26 cellular contexts compared by ENCODE assay signal in genomic region chr10:103998803-103999202, GRCh38. TPM values are rescaled to one million over a fixed set of nuclear protein-coding genes. Genes with fewer than 3 reads are reported as not detected.
DNase-seq lines count a peak whose midpoint lies in the region; ATAC-seq, FAIRE-seq and TF ChIP-seq lines count a peak whose summit lies in the region.
"Had no signal": no experiment of that assay in that cellular context is flagged by ENCODE, and none has a peak within 500 bp of the region (broad histone marks: within the 10 kb centered on the region; RNA-seq: fewer than 3 reads in every experiment).

No MANE protein-coding gene starts in this region.

- H3K79me2 ChIP-seq in HepG2 (ENCODE audit: insufficient read depth, low read length) (no peaks in the 10 kb centered on the region), K562 (ENCODE audit: control insufficient read depth, insufficient read depth, low read length) (no peaks in the 10 kb centered on the region)

- H3K27ac ChIP-seq in HepG2 (ENCODE audit: extremely low read length, insufficient read depth, low read length) (no peak overlapping the region), right lobe of liver (no peak overlapping the region), K562 (ENCODE audit: extremely low read depth, low read depth, low read length) (no peak overlapping the region)
- H3K27ac ChIP-seq: 22Rv1, BLaER1 had no signal

- TF ChIP-seq RAD21 in HepG2 (CRISPR knock-in tag; IDR thresholded peaks at IDR 0.05) (no peak), K562 (CRISPR knock-in tag; conservative IDR thresholded peaks at IDR 0.05 in 1 of 2, IDR thresholded peaks at IDR 0.05 in 1 of 2) (no peak)

- TF ChIP-seq EP300 in HepG2 (IDR thresholded peaks at IDR 0.05; ENCODE audit: low read depth in 2 of 2, low read length in 2 of 2) (no peak), HepG2 (CRISPR knock-in tag; IDR thresholded peaks at IDR 0.05; ENCODE audit: borderline replicate concordance) (no peak), K562 (IDR thresholded peaks at IDR 0.05; ENCODE audit: low read length) (no peak)

- FAIRE-seq in HepG2 (lab: Jason Lieb, UNC), result no peak
- no peak for FAIRE-seq in K562 (lab: Jason Lieb, UNC)
- FAIRE-seq: GM12878, GM12892, GM18507 had no signal

- POLR2A ChIA-PET in HepG2 (lab: Yijun Ruan, JAX) (no interaction called here), K562 (lab: Yijun Ruan, JAX) (interaction anchor here (0.7 kb wide), 1 partner anchor 24 kb away, joined by 3 read pairs; no protein-coding TSS in a partner anchor)

- H3K9me1 ChIP-seq in K562 (ENCODE audit: control insufficient read depth, insufficient read depth, low read length), result no peaks in the 10 kb centered on the region

- H3K9ac ChIP-seq in HepG2 (ENCODE audit: insufficient read depth, low read depth, low read length) (no peak overlapping the region), K562 (ENCODE audit: insufficient read depth in 1 of 2, low read depth in 2 of 2, low read length in 2 of 2) (no peak overlapping the region)
- H3K9ac ChIP-seq: BLaER1 had no signal

- H3K36me3 ChIP-seq in HepG2 (replicated peaks in 1 of 2; ENCODE audit: control insufficient read depth in 1 of 2, insufficient read depth in 2 of 2, low read length in 2 of 2) (peaks cover 1 to 56% of the 10 kb centered on the region in 2 experiments), right lobe of liver (peaks cover 0 to 31% (median 4%) of the 10 kb centered on the region in 4 donors), K562 (ENCODE audit: control insufficient read depth, insufficient read depth, low read length) (peaks cover 54% of the 10 kb centered on the region)

- DNase-seq in HepG2 (ENCODE audit: low spot score) (no peak), right lobe of liver (no peak), K562 (ENCODE audit: extremely low read depth in 1 of 4, low spot score in 3 of 4) (no peak)
- no peak for DNase-seq in stimulated activated effector memory CD8-positive, alpha-beta T cell treated with anti-CD3 and anti-CD28 coated beads, Interleukin-12 subunit alpha, Interleukin-12 subunit beta, amount 100 ng/mL, for 72 hours (ENCODE audit: low spot score in 2 of 2)
- DNase-seq in activated naive CD8-positive, alpha-beta T cell treated with anti-CD3 and anti-CD28 coated beads, Interleukin-2, amount 50 U/mL, for 24 hours, result no peak
- DNase-seq in T-helper 2 cell treated with Interferon-gamma antibody and Interleukin-4, amounts not matched to agents 5 μg/mL and 100 μg/mL, for 36 hours (ENCODE audit: low spot score), result no peak
- DNase-seq: ACHN; BE2C; C1 segment of cervical spinal cord; CD4-positive, alpha-beta memory T cell; CD4-positive, CD25-positive, alpha-beta regulatory T cell; CD8-positive, alpha-beta memory T cell; COR-L47; DMS 273 treated with DMSO at 0.1 percent for 48 hours; DMS153; DMS53; DMS79; DND-41; EL; GDM1 had no signal

- ATAC-seq in HepG2 (no peak), right lobe of liver (no peak), K562 (no peak)
- no peak for ATAC-seq in stimulated activated effector memory CD8-positive, alpha-beta T cell treated with anti-CD3 and anti-CD28 coated beads, Interleukin-12 subunit alpha, Interleukin-12 subunit beta, amount 100 ng/mL, for 72 hours
- no peak for ATAC-seq in activated naive CD8-positive, alpha-beta T cell treated with anti-CD3 and anti-CD28 coated beads, Interleukin-2, amount 50 U/mL, for 24 hours
- ATAC-seq: GM12878 had no signal

- no peaks in the 10 kb centered on the region for H3K27me3 Mint-ChIP-seq in activated naive CD8-positive, alpha-beta T cell treated with anti-CD3 and anti-CD28 coated beads, Interleukin-2, amount 50 U/mL, for 24 hours
- H3K27me3 Mint-ChIP-seq in T-helper 2 cell treated with Interferon-gamma antibody and Interleukin-4, amounts not matched to agents 5 μg/mL and 100 μg/mL, for 36 hours (ENCODE audit: low read depth), result no peaks in the 10 kb centered on the region
- H3K27me3 Mint-ChIP-seq: CD4-positive, alpha-beta memory T cell; CD4-positive, CD25-positive, alpha-beta regulatory T cell; CD8-positive, alpha-beta memory T cell had no signal

- H2AFZ ChIP-seq in HepG2 (ENCODE audit: low read length), result no peak overlapping the region
- no peak overlapping the region for H2AFZ ChIP-seq in K562 (ENCODE audit: low read depth, low read length)

- TF ChIP-seq POLR2A in HepG2 (IDR thresholded peaks at IDR 0.05; ENCODE audit: insufficient read depth in 1 of 2, low read depth in 2 of 2, low read length in 2 of 2) (no peak), right lobe of liver (IDR thresholded peaks at IDR 0.05) (no peak), K562 (conservative IDR thresholded peaks at IDR 0.05) (no peak)

- BruUV-seq in HepG2 (replicated peaks; lab: Mats Ljungman, UMichigan) (no TSS peak), K562 (replicated peaks; lab: Mats Ljungman, UMichigan) (no TSS peak)

- H3K27me3 ChIP-seq in HepG2 (ENCODE audit: control insufficient read depth in 1 of 2, insufficient read depth in 2 of 2, low read length in 2 of 2), result no peaks in the 10 kb centered on the region
- H3K27me3 ChIP-seq in right lobe of liver, result no peaks in the 10 kb centered on the region
- no peaks in the 10 kb centered on the region for H3K27me3 ChIP-seq in K562 (ENCODE audit: control insufficient read depth in 2 of 2, insufficient read depth in 2 of 2, low read length in 2 of 2)
- H3K27me3 ChIP-seq: BE2C, BLaER1 had no signal

- intact Hi-C loops in HepG2 (cut with micrococcal nuclease; ENCODE audit: unreplicated experiment) (no loop called here), right lobe of liver (cut with DNase I) (no loop called here), K562 (cut with micrococcal nuclease) (no loop called here)

- H3K4me1 Mint-ChIP-seq in stimulated activated effector memory CD8-positive, alpha-beta T cell treated with anti-CD3 and anti-CD28 coated beads, Interleukin-12 subunit alpha, Interleukin-12 subunit beta, amount 100 ng/mL, for 72 hours, result peaks cover 22% of the 10 kb centered on the region
- peaks cover 18% of the 10 kb centered on the region for H3K4me1 Mint-ChIP-seq in activated naive CD8-positive, alpha-beta T cell treated with anti-CD3 and anti-CD28 coated beads, Interleukin-2, amount 50 U/mL, for 24 hours
- H3K4me1 Mint-ChIP-seq in T-helper 2 cell treated with Interferon-gamma antibody and Interleukin-4, amounts not matched to agents 5 μg/mL and 100 μg/mL, for 36 hours (ENCODE audit: low read depth), result peaks cover 16% of the 10 kb centered on the region

- peaks cover 99% of the 10 kb centered on the region for H3K36me3 Mint-ChIP-seq in stimulated activated effector memory CD8-positive, alpha-beta T cell treated with anti-CD3 and anti-CD28 coated beads, Interleukin-12 subunit alpha, Interleukin-12 subunit beta, amount 100 ng/mL, for 72 hours
- H3K36me3 Mint-ChIP-seq in activated naive CD8-positive, alpha-beta T cell treated with anti-CD3 and anti-CD28 coated beads, Interleukin-2, amount 50 U/mL, for 24 hours (ENCODE audit: low read depth), result peaks cover 56% of the 10 kb centered on the region
- H3K36me3 Mint-ChIP-seq in T-helper 2 cell treated with Interferon-gamma antibody and Interleukin-4, amounts not matched to agents 5 μg/mL and 100 μg/mL, for 36 hours (ENCODE audit: low read depth), result peaks cover 59% of the 10 kb centered on the region

- peak overlapping the region; percentile 38 for H3K27ac Mint-ChIP-seq in stimulated activated effector memory CD8-positive, alpha-beta T cell treated with anti-CD3 and anti-CD28 coated beads, Interleukin-12 subunit alpha, Interleukin-12 subunit beta, amount 100 ng/mL, for 72 hours
- H3K27ac Mint-ChIP-seq in activated naive CD8-positive, alpha-beta T cell treated with anti-CD3 and anti-CD28 coated beads, Interleukin-2, amount 50 U/mL, for 24 hours, result no peak overlapping the region
- no peak overlapping the region for H3K27ac Mint-ChIP-seq in T-helper 2 cell treated with Interferon-gamma antibody and Interleukin-4, amounts not matched to agents 5 μg/mL and 100 μg/mL, for 36 hours
- H3K27ac Mint-ChIP-seq: CD14-positive monocyte; CD4-positive, alpha-beta memory T cell; CD4-positive, CD25-positive, alpha-beta regulatory T cell had no signal

- H3K9me3 ChIP-seq in HepG2 (ENCODE audit: low read length) (no peaks in the 10 kb centered on the region), right lobe of liver (no peaks in the 10 kb centered on the region), K562 (replicated peaks; ENCODE audit: control insufficient read depth, insufficient read depth, low read depth, low read length) (no peaks in the 10 kb centered on the region)
- H3K9me3 ChIP-seq: BE2C, BLaER1 had no signal

- no peaks in the 10 kb centered on the region for H3K9me3 Mint-ChIP-seq in stimulated activated effector memory CD8-positive, alpha-beta T cell treated with anti-CD3 and anti-CD28 coated beads, Interleukin-12 subunit alpha, Interleukin-12 subunit beta, amount 100 ng/mL, for 72 hours
- H3K9me3 Mint-ChIP-seq in activated naive CD8-positive, alpha-beta T cell treated with anti-CD3 and anti-CD28 coated beads, Interleukin-2, amount 50 U/mL, for 24 hours, result no peaks in the 10 kb centered on the region
- no peaks in the 10 kb centered on the region for H3K9me3 Mint-ChIP-seq in T-helper 2 cell treated with Interferon-gamma antibody and Interleukin-4, amounts not matched to agents 5 μg/mL and 100 μg/mL, for 36 hours
- H3K9me3 Mint-ChIP-seq: CD4-positive, alpha-beta memory T cell; CD4-positive, CD25-positive, alpha-beta regulatory T cell; CD8-positive, alpha-beta memory T cell had no signal

- H3K4me3 ChIP-seq in HepG2 (replicated peaks in 1 of 3; ENCODE audit: insufficient read depth in 1 of 3, low read depth in 2 of 3, low read length in 3 of 3), result no peak overlapping the region
- no peak overlapping the region for H3K4me3 ChIP-seq in right lobe of liver
- H3K4me3 ChIP-seq in K562, result no peak overlapping the region
- H3K4me3 ChIP-seq: BLaER1, GM12878 had no signal

- in situ Hi-C loops in HepG2 (cut with HindIII; ENCODE audit: extremely low pct_ligation_motif_present, low pct_unique_long_range_greater_than_20kb) (no loop called here), K562 (cut with MboI) (no loop called here)

- no peak for TF ChIP-seq CTCF in HepG2 (CRISPR knock-in tag; IDR thresholded peaks at IDR 0.05)
- TF ChIP-seq CTCF in right lobe of liver (IDR thresholded peaks at IDR 0.05), result no peak
- TF ChIP-seq CTCF in K562 (IDR thresholded peaks at IDR 0.05 in 2 of 3, conservative IDR thresholded peaks at IDR 0.05 in 1 of 3; ENCODE audit: insufficient read depth in 2 of 3, low read depth in 1 of 3, low read length in 3 of 3), result no peak

- CTCF ChIA-PET in HepG2 (lab: Yijun Ruan, JAX; ENCODE audit: low intra/inter-chr PET ratio, low total read pairs), result no interaction called here
- CTCF ChIA-PET in K562 (lab: Yijun Ruan, JAX; ENCODE audit: low intra/inter-chr PET ratio), result no interaction called here

- no peaks in the 10 kb centered on the region for H3K4me1 ChIP-seq in HepG2 (ENCODE audit: insufficient read depth, low read length)
- H3K4me1 ChIP-seq in right lobe of liver, result no peaks in the 10 kb centered on the region
- H3K4me1 ChIP-seq in K562 (replicated peaks in 1 of 2; ENCODE audit: control insufficient read depth in 2 of 2, insufficient read depth in 2 of 2, low read length in 2 of 2), result no peaks in the 10 kb centered on the region
- H3K4me1 ChIP-seq: BE2C, BLaER1 had no signal

- H3K4me2 ChIP-seq in HepG2 (ENCODE audit: low read depth, low read length) (no peak overlapping the region), K562 (ENCODE audit: insufficient read depth, low read length) (no peak overlapping the region)
- H3K4me2 ChIP-seq: BLaER1 had no signal

- H4K20me1 ChIP-seq in HepG2 (ENCODE audit: insufficient read depth, low read length), result no peaks in the 10 kb centered on the region
- no peaks in the 10 kb centered on the region for H4K20me1 ChIP-seq in K562 (replicated peaks; ENCODE audit: control insufficient read depth, insufficient read depth, low read length)
- H4K20me1 ChIP-seq: BLaER1 had no signal

- no peak overlapping the region for H3K4me3 Mint-ChIP-seq in stimulated activated effector memory CD8-positive, alpha-beta T cell treated with anti-CD3 and anti-CD28 coated beads, Interleukin-12 subunit alpha, Interleukin-12 subunit beta, amount 100 ng/mL, for 72 hours
- no peak overlapping the region for H3K4me3 Mint-ChIP-seq in activated naive CD8-positive, alpha-beta T cell treated with anti-CD3 and anti-CD28 coated beads, Interleukin-2, amount 50 U/mL, for 24 hours
- H3K4me3 Mint-ChIP-seq in T-helper 2 cell treated with Interferon-gamma antibody and Interleukin-4, amounts not matched to agents 5 μg/mL and 100 μg/mL, for 36 hours, result no peak overlapping the region
- H3K4me3 Mint-ChIP-seq: CD14-positive monocyte; CD4-positive, alpha-beta memory T cell; CD4-positive, CD25-positive, alpha-beta regulatory T cell; CD8-positive, alpha-beta memory T cell had no signal

- 98% methylated on average over 2 of the region's 2 CpGs for WGBS in HepG2 (ENCODE audit: low lambda C conversion rate)
- WGBS in right lobe of liver (ENCODE audit: insufficient coverage, low coverage, low lambda C conversion rate, missing lambda C conversion rate), result 97% methylated on average over 2 of the region's 2 CpGs
- WGBS in K562 (ENCODE audit: insufficient coverage, low coverage, missing lambda C conversion rate), result 93% methylated on average over 2 of the region's 2 CpGs

RNA-seq across cellular contexts. Expression of gene SLK, which starts 31.9 kb away (rescaled TPM):
- 22.8 and 35.0 TPM in 2 replicates for total RNA-seq in HepG2 (2016; rRNA removed; fragmentation: Illumina TruSeq; extraction: Trizol)
- total RNA-seq in HepG2 (2016; cell fraction: cytosol; rRNA removed; fragmentation: Illumina TruSeq; extraction: Trizol; ENCODE audit: low read depth), result 8.1 and 9.1 TPM in 2 replicates
- total RNA-seq in HepG2 (2016; cell fraction: insoluble cytoplasmic fraction; rRNA removed; fragmentation: Illumina TruSeq; extraction: Trizol), result 21.6 and 34.9 TPM in 2 replicates
- total RNA-seq in HepG2 (2016; cell fraction: membrane; rRNA removed; fragmentation: Illumina TruSeq; extraction: Trizol), result 6.4 and 7.4 TPM in 2 replicates
- total RNA-seq in HepG2 (2016; cell fraction: nucleus; rRNA removed; fragmentation: Illumina TruSeq; extraction: Trizol), result 17.5 and 20.8 TPM in 2 replicates
- 3.4 and 3.7 TPM in 2 replicates for polyA plus RNA-seq in HepG2 (2011; rRNA removed)
- 1.5 and 2.6 TPM in 2 replicates for polyA plus RNA-seq in HepG2 (2011; cell fraction: cytosol; rRNA removed)
- polyA plus RNA-seq in HepG2 (2011; cell fraction: nucleus; rRNA removed), result 2.7 and 3.1 TPM in 2 replicates
- polyA plus RNA-seq in HepG2 (2012), result 10.9 and 14.4 TPM in 2 replicates
- 0.28 and 0.47 TPM in 2 replicates for polyA plus RNA-seq in HepG2 (2016; cell fraction: cytosol; fragmentation: Illumina TruSeq; extraction: Trizol; ENCODE audit: low read depth)
- 19.7 and 21.4 TPM in 2 replicates for polyA plus RNA-seq in HepG2 (2016; cell fraction: insoluble cytoplasmic fraction; fragmentation: Illumina TruSeq; extraction: Trizol; ENCODE audit: low read depth)
- 1.7 and 2.0 TPM in 2 replicates for polyA plus RNA-seq in HepG2 (2016; cell fraction: membrane; fragmentation: Illumina TruSeq; extraction: Trizol; ENCODE audit: low read depth)
- 12.7 and 13.6 TPM in 2 replicates for polyA plus RNA-seq in HepG2 (2016; cell fraction: nucleus; fragmentation: Illumina TruSeq; extraction: Trizol; ENCODE audit: insufficient read depth, low read depth)
- 2.8 and 10.1 TPM in 2 replicates for polyA minus RNA-seq in HepG2 (2011; rRNA and poly(A)+ RNA removed; ENCODE audit: low replicate concordance)
- 10.0 and 12.9 TPM in 2 replicates for polyA minus RNA-seq in HepG2 (2011; cell fraction: cytosol; rRNA and poly(A)+ RNA removed)
- 17.9 and 21.1 TPM in 2 replicates for polyA minus RNA-seq in HepG2 (2011; cell fraction: nucleus; rRNA and poly(A)+ RNA removed)
- 10 to 100 TPM in 5 of 6 experiments, 1 to 10 TPM in 1; 7.9 to 16.3 (median 13.0) TPM for total RNA-seq in right lobe of liver
- total RNA-seq in K562 (2011; cell fraction: chromatin; rRNA removed; ENCODE audit: low replicate concordance), result 5.1 and 25.0 TPM in 2 replicates
- 3.5 and 4.9 TPM in 2 replicates for total RNA-seq in K562 (2011; cell fraction: nucleolus; rRNA removed)
- total RNA-seq in K562 (2011; cell fraction: nucleoplasm; rRNA removed), result 8.1 and 11.5 TPM in 2 replicates
- total RNA-seq in K562 (2014; rRNA removed), result 24.0 and 39.9 TPM in 2 replicates
- total RNA-seq in K562 (2014; rRNA removed; fragmentation: Illumina TruSeq; extraction: Trizol), result 40.0 and 43.5 TPM in 2 replicates
- total RNA-seq in K562 (2015; rRNA removed; fragmentation: Illumina TruSeq; extraction: Trizol), result 37.4 and 39.0 TPM in 2 replicates
- total RNA-seq in K562 (2021), result 21.6 and 23.4 TPM in 2 replicates
- 10.6 and 14.9 TPM in 2 replicates for polyA plus RNA-seq in K562 (2011; rRNA removed)
- polyA plus RNA-seq in K562 (2011; cell fraction: cytosol; rRNA removed), result 1.9 and 3.7 TPM in 2 replicates
- polyA plus RNA-seq in K562 (2011; cell fraction: nucleus; rRNA removed), result 5.5 and 6.3 TPM in 2 replicates
- 15.6 and 19.0 TPM in 2 replicates for polyA plus RNA-seq in K562 (2012)
- polyA plus RNA-seq in K562 (2014; fragmentation: Illumina TruSeq; extraction: Trizol), result 21.3 and 26.4 TPM in 2 replicates
- polyA plus RNA-seq in K562 (2014; fragmentation: Nextera tagmentation; extraction: Ambion mirVana), result 1 to 10 TPM; 8.2 to 9.2 TPM
- polyA plus RNA-seq in K562 (2014; rRNA removed), result 12.7 and 15.5 TPM in 2 replicates
- 32.3 and 40.0 TPM in 2 replicates for polyA minus RNA-seq in K562 (2011; rRNA and poly(A)+ RNA removed)
- polyA minus RNA-seq in K562 (2011; cell fraction: cytosol; rRNA and poly(A)+ RNA removed), result 19.4 and 19.6 TPM in 2 replicates
- polyA minus RNA-seq in K562 (2011; cell fraction: nucleus; rRNA and poly(A)+ RNA removed), result 6.3 and 13.2 TPM in 2 replicates

Comparison
In these comparisons a context has a peak if more than half of its experiments do, and no peak if none do; other contexts are left out.
1. Of the 241 proteins assayed by ChIP-seq in both HepG2 and K562: peak only in HepG2: MAFF; only in K562: MAFG; in both: MAFK; in neither: 238.